Comparison of ENCODE assay signal across 39 cellular contexts in the genomic region with DNA sequence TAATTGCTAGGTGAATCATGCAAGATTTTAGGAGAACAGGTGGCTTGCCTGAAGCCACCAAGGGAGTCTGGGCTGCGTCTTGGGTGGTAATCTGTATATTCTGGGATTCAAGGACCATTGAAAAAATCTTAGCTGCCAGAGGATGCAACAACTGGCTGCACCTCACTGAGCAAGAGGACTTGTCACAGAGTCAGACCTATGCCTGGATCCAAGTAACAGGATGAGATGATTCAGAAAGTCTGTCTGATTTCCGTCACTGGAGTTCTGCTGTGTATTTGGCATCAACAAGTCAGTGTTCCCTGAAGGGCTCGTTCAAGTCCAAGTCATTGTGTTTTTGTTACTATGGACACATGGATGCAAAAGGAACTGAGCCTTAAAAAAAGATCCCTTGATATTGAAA. TPM values are rescaled to one million over a fixed set of nuclear protein-coding genes. Genes with fewer than 3 reads are reported as not detected.
DNase-seq lines count a peak whose midpoint lies in the region; ATAC-seq, FAIRE-seq and TF ChIP-seq lines count a peak whose summit lies in the region.
"Had no signal": no experiment of that assay in that cellular context is flagged by ENCODE, and none has a peak within 500 bp of the region (broad histone marks: within the 10 kb centered on the region; RNA-seq: fewer than 3 reads in every experiment).

No MANE protein-coding gene starts in this region.

- H3K36me3 Mint-ChIP-seq in astrocyte (ENCODE audit: low read depth, unreplicated experiment): no peaks in the 10 kb centered on the region

- no peak overlapping the region for H3K27ac ChIP-seq in astrocyte (ENCODE audit: low read depth, low read length)
- H3K27ac ChIP-seq: body of pancreas, HL-60, KMS-11 had no signal

- H3K9me3 Mint-ChIP-seq in astrocyte (ENCODE audit: unreplicated experiment): peaks cover 11% of the 10 kb centered on the region
- H3K9me3 Mint-ChIP-seq: natural killer cell treated with Interleukin-12 subunit alpha and Interleukin-12 subunit beta and Interleukin-15 and Interleukin-18, amount 100 ng/mL, for 72 hours had no signal

- H2AFZ ChIP-seq in astrocyte (ENCODE audit: low read depth, low read length): no peak overlapping the region

- H3K79me2 ChIP-seq in astrocyte (ENCODE audit: insufficient read depth, low read length): no peaks in the 10 kb centered on the region

- no peak overlapping the region for H3K4me2 ChIP-seq in astrocyte (ENCODE audit: low read length)
- H3K4me2 ChIP-seq: KMS-11 had no signal

- H3K4me1 ChIP-seq in astrocyte (ENCODE audit: insufficient read depth, low read length): no peaks in the 10 kb centered on the region
- H3K4me1 ChIP-seq: body of pancreas had no signal

- no peak for TF ChIP-seq CTCF in astrocyte (IDR thresholded peaks at IDR 0.05; ENCODE audit: insufficient read depth, low read depth, low read length)

- no peaks in the 10 kb centered on the region for H4K20me1 ChIP-seq in astrocyte (ENCODE audit: insufficient read depth, low read length)

- no peak overlapping the region for H3K27ac Mint-ChIP-seq in astrocyte (ENCODE audit: unreplicated experiment)
- H3K27ac Mint-ChIP-seq: activated CD4-positive, alpha-beta memory T cell treated with anti-CD3 and anti-CD28 coated beads for 36 hours; activated naive CD4-positive, alpha-beta T cell treated with anti-CD3 and anti-CD28 coated beads for 36 hours; B cell; CD4-positive, alpha-beta memory T cell; natural killer cell treated with Interleukin-12 subunit alpha and Interleukin-12 subunit beta and Interleukin-15 and Interleukin-18, amount 100 ng/mL, for 72 hours; T-helper 2 cell treated with Interferon-gamma antibody and Interleukin-4, amounts not matched to agents 5 μg/mL and 100 μg/mL, for 36 hours had no signal

- no peaks in the 10 kb centered on the region for H3K9me3 ChIP-seq in astrocyte (ENCODE audit: insufficient read depth, low read depth, low read length)
- H3K9me3 ChIP-seq: body of pancreas had no signal

- no peak for FAIRE-seq in astrocyte (lab: Jason Lieb, UNC)
- FAIRE-seq: frontal cortex, GM18507, GM19239, H54, small intestine had no signal

- no peak overlapping the region for H3K4me3 Mint-ChIP-seq in astrocyte (ENCODE audit: unreplicated experiment)
- H3K4me3 Mint-ChIP-seq: activated CD4-positive, alpha-beta memory T cell treated with anti-CD3 and anti-CD28 coated beads for 36 hours; activated naive CD4-positive, alpha-beta T cell treated with anti-CD3 and anti-CD28 coated beads for 36 hours; B cell; CD4-positive, alpha-beta memory T cell; natural killer cell treated with Interleukin-12 subunit alpha and Interleukin-12 subunit beta and Interleukin-15 and Interleukin-18, amount 100 ng/mL, for 72 hours; T-helper 2 cell treated with Interferon-gamma antibody and Interleukin-4, amounts not matched to agents 5 μg/mL and 100 μg/mL, for 36 hours had no signal

- H3K27me3 Mint-ChIP-seq in astrocyte (ENCODE audit: low read depth, unreplicated experiment): peaks cover 26% of the 10 kb centered on the region

- DNase-seq in DMS79 (lab: John Stamatoyannopoulos, UW): peak; percentile 80
- DNase-seq in astrocyte (ENCODE audit: low read depth): peak; percentile 2
- DNase-seq in medulla oblongata (ENCODE audit: extremely low spot score): peak; percentile 3
- DNase-seq in NCI-H2196 treated with DMSO at 0.1 percent for 48 hours (lab: John Stamatoyannopoulos, UW; ENCODE audit: unreplicated experiment): no peak
- no peak for DNase-seq in NCI-H2227 treated with DMSO at 0.1 percent for 48 hours (lab: John Stamatoyannopoulos, UW)
- DNase-seq in Kasumi-1 (lab: John Stamatoyannopoulos, UW): no peak
- DNase-seq: activated CD4-positive, alpha-beta memory T cell treated with anti-CD3 and anti-CD28 coated beads for 36 hours; activated CD4-positive, CD25-positive, alpha-beta regulatory T cell treated with anti-CD3 and anti-CD28 coated beads, Interleukin-2, amount 50 U/mL, for 72 hours; activated naive CD4-positive, alpha-beta T cell treated with anti-CD3 and anti-CD28 coated beads for 36 hours; body of pancreas; CD4-positive, alpha-beta memory T cell; effector CD8-positive, alpha-beta T cell; EL; erythroblast; hippocampal formation; left cardiac atrium; NCI-H1417 treated with DMSO at 0.1 percent for 48 hours; NCI-H2029 treated with DMSO at 0.1 percent for 48 hours; NCI-H345; occipital lobe; retina; SHP77 treated with DMSO at 0.1 percent for 48 hours; small intestine; stimulated activated naive CD4-positive, alpha-beta T cell treated with Interleukin-2 at 50 U/mL for 16 hours had no signal

- no peaks in the 10 kb centered on the region for H3K4me1 Mint-ChIP-seq in astrocyte (ENCODE audit: low read depth, unreplicated experiment)
- H3K4me1 Mint-ChIP-seq: B cell; CD4-positive, alpha-beta memory T cell had no signal

- ATAC-seq in esophagus mucosa (peak; percentile 31), GM19328 (IDR thresholded peaks at IDR 0.05; ENCODE audit: unreplicated experiment) (no peak)
- ATAC-seq: body of pancreas; left cardiac atrium; natural killer cell treated with Interleukin-12 subunit alpha and Interleukin-12 subunit beta and Interleukin-15 and Interleukin-18, amount 100 ng/mL, for 72 hours; Panc1 had no signal

- H3K36me3 ChIP-seq in astrocyte (ENCODE audit: insufficient read depth, low read length): no peaks in the 10 kb centered on the region

- peaks cover 5% of the 10 kb centered on the region for H3K27me3 ChIP-seq in astrocyte (ENCODE audit: insufficient read depth, low read length)
- H3K27me3 ChIP-seq: body of pancreas had no signal

- no peak overlapping the region for H3K4me3 ChIP-seq in astrocyte (ENCODE audit: insufficient read depth, low read depth, low read length)
- H3K4me3 ChIP-seq: body of pancreas, lung had no signal

- no peak overlapping the region for H3K9ac ChIP-seq in astrocyte (ENCODE audit: low read length)
- H3K9ac ChIP-seq: KMS-11 had no signal

RNA-seq across cellular contexts. Expression of a gene that starts 37.8 kb away (rescaled TPM):
- total RNA-seq in astrocyte (not detected in 2 replicates), esophagus mucosa (not detected)
- total RNA-seq: A673; activated CD4-positive, alpha-beta memory T cell treated with anti-CD3 and anti-CD28 coated beads for 36 hours; activated naive CD4-positive, alpha-beta T cell treated with anti-CD3 and anti-CD28 coated beads for 36 hours; B cell; body of pancreas; CD4-positive, alpha-beta memory T cell; left cardiac atrium; lung; natural killer cell treated with Interleukin-12 subunit alpha and Interleukin-12 subunit beta and Interleukin-15 and Interleukin-18, amount 100 ng/mL, for 72 hours; occipital lobe; ureter had no signal

Comparison
In these comparisons a context has a peak if more than half of its experiments do, and no peak if none do; other contexts are left out.
1. DNase-seq: peak in DMS79 (single experiment), astrocyte (single experiment) and medulla oblongata (single experiment); none in NCI-H2196 treated with DMSO at 0.1 percent for 48 hours (single experiment), NCI-H2227 treated with DMSO at 0.1 percent for 48 hours (single experiment) and Kasumi-1 (0 of 2).